In the genomic region with DNA sequence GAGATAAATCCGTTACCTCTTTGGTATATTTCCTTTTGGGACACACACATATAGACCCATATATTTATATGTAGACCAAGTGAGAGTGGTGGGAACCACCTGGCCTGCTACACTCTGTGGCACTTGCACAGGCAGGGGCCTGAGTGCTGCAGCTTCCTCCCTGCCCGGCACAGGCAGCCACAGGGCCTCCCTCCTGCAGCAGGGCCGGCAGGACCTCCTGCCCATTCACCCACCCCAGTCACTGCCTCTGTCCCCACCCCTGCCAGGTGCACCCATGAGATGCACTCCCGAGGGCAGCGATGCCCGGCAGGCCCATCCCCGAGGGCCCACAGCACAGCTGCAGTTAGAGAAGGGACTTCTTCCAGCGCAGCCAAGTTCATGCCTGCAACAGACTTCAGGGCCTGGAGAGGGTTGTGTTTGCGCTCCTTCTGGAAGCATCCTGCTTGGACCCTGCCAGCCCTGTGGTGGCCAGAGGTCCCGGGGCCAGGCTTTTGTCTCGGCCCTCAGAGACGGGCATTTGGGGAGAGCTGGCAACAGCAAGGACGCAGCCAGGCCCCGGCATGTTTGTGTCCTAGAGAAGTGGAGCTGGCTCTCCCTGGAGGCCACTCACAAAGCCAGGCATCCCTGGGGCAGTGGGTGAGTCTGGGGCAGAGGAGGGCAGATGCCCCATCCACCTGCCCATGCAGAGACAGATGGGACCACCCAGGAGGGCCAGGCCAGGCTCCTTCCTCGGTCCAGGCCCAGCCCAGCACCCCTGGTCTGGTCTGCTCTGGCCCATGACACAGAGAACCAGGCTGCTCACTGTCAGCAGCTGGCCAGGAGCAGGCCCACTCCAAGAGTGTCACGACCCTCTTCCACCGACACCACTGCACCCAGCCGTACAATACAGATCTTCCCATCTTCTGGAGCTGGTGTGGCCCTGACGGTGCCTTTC, we compare ENCODE assay signal across 2 cellular contexts.
TF ChIP-seq lines count a peak whose summit lies in the region.

No MANE protein-coding gene starts in this region.

TF ChIP-seq in IMR-90, 13 proteins besides CTCF, POLR2A, EP300 and RAD21:
- TF ChIP-seq, protein P1, sequence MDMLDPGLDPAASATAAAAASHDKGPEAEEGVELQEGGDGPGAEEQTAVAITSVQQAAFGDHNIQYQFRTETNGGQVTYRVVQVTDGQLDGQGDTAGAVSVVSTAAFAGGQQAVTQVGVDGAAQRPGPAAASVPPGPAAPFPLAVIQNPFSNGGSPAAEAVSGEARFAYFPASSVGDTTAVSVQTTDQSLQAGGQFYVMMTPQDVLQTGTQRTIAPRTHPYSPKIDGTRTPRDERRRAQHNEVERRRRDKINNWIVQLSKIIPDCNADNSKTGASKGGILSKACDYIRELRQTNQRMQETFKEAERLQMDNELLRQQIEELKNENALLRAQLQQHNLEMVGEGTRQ (IDR thresholded peaks at IDR 0.05; ENCODE audit: low read depth, low read length) = no peak
- TF ChIP-seq RFX5 (IDR thresholded peaks at IDR 0.05; ENCODE audit: low read depth, low read length) (no peak), BHLHE40 (IDR thresholded peaks at IDR 0.05; ENCODE audit: low read depth, low read length) (no peak), RCOR1 (IDR thresholded peaks at IDR 0.05; ENCODE audit: insufficient replicate concordance, low read length) (no peak), FOS (IDR thresholded peaks at IDR 0.05; ENCODE audit: low read depth, low read length) (no peak), MAFK (IDR thresholded peaks at IDR 0.05; ENCODE audit: low read depth, low read length) (no peak), MXI1 (IDR thresholded peaks at IDR 0.05; ENCODE audit: borderline replicate concordance, low read depth, low read length) (no peak), NFE2L2 (IDR thresholded peaks at IDR 0.05; ENCODE audit: low read depth, low read length) (no peak), MAZ (IDR thresholded peaks at IDR 0.05; ENCODE audit: borderline replicate concordance, low read depth, low read length) (no peak), CHD1 (IDR thresholded peaks at IDR 0.05; ENCODE audit: low read depth, low read length) (no peak), CEBPB (IDR thresholded peaks at IDR 0.05; ENCODE audit: low read depth, low read length) (no peak), SMC3 (IDR thresholded peaks at IDR 0.05; ENCODE audit: low read depth, low read length) (no peak)
- TF ChIP-seq, protein P2, sequence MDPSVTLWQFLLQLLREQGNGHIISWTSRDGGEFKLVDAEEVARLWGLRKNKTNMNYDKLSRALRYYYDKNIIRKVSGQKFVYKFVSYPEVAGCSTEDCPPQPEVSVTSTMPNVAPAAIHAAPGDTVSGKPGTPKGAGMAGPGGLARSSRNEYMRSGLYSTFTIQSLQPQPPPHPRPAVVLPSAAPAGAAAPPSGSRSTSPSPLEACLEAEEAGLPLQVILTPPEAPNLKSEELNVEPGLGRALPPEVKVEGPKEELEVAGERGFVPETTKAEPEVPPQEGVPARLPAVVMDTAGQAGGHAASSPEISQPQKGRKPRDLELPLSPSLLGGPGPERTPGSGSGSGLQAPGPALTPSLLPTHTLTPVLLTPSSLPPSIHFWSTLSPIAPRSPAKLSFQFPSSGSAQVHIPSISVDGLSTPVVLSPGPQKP (IDR thresholded peaks at IDR 0.05; ENCODE audit: borderline replicate concordance, low read depth, low read length) = no peak

TF ChIP-seq in K562, 482 proteins besides CTCF, POLR2A, EP300 and RAD21:
- TF ChIP-seq, protein P3, sequence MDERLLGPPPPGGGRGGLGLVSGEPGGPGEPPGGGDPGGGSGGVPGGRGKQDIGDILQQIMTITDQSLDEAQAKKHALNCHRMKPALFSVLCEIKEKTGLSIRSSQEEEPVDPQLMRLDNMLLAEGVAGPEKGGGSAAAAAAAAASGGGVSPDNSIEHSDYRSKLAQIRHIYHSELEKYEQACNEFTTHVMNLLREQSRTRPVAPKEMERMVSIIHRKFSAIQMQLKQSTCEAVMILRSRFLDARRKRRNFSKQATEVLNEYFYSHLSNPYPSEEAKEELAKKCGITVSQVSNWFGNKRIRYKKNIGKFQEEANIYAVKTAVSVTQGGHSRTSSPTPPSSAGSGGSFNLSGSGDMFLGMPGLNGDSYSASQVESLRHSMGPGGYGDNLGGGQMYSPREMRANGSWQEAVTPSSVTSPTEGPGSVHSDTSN (CRISPR knock-in tag; IDR thresholded peaks at IDR 0.05; ENCODE audit: low read depth) = no peak
- TF ChIP-seq, protein P3 (tag; conservative IDR thresholded peaks at IDR 0.05; ENCODE audit: low read depth) = no peak
- TF ChIP-seq MEF2A (IDR thresholded peaks at IDR 0.05; ENCODE audit: control insufficient read depth, low read depth, low read length) = no peak
- no peak for TF ChIP-seq HDGF (IDR thresholded peaks at IDR 0.05)
- TF ChIP-seq HDAC1 (IDR thresholded peaks at IDR 0.05) = no peak
- TF ChIP-seq ATF7 (IDR thresholded peaks at IDR 0.05) = no peak
- TF ChIP-seq POLR2AphosphoS5 (IDR thresholded peaks at IDR 0.05; ENCODE audit: control insufficient read depth, insufficient read depth, low read depth, low read length) = no peak
- no peak for TF ChIP-seq TSC22D4 (tag; IDR thresholded peaks at IDR 0.05)
- TF ChIP-seq, protein P4, sequence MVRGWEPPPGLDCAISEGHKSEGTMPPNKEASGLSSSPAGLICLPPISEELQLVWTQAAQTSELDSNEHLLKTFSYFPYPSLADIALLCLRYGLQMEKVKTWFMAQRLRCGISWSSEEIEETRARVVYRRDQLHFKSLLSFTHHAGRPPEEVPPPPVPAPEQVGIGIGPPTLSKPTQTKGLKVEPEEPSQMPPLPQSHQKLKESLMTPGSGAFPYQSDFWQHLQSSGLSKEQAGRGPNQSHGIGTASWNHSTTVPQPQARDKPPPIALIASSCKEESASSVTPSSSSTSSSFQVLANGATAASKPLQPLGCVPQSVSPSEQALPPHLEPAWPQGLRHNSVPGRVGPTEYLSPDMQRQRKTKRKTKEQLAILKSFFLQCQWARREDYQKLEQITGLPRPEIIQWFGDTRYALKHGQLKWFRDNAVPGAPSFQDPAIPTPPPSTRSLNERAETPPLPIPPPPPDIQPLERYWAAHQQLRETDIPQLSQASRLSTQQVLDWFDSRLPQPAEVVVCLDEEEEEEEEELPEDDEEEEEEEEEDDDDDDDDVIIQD (CRISPR knock-in tag; IDR thresholded peaks at IDR 0.05) = no peak
- TF ChIP-seq, protein P2 (CRISPR knock-in tag; IDR thresholded peaks at IDR 0.05) = no peak
- TF ChIP-seq, protein P5, sequence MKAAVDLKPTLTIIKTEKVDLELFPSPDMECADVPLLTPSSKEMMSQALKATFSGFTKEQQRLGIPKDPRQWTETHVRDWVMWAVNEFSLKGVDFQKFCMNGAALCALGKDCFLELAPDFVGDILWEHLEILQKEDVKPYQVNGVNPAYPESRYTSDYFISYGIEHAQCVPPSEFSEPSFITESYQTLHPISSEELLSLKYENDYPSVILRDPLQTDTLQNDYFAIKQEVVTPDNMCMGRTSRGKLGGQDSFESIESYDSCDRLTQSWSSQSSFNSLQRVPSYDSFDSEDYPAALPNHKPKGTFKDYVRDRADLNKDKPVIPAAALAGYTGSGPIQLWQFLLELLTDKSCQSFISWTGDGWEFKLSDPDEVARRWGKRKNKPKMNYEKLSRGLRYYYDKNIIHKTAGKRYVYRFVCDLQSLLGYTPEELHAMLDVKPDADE (conservative IDR thresholded peaks at IDR 0.05; ENCODE audit: control insufficient read depth, low read depth, low read length) = no peak
- no peak for TF ChIP-seq RBM25 (IDR thresholded peaks at IDR 0.05; ENCODE audit: low read depth, low read length, severe bottlenecking)
